ENCODE assay signal across 8 cellular contexts in the genomic region with DNA sequence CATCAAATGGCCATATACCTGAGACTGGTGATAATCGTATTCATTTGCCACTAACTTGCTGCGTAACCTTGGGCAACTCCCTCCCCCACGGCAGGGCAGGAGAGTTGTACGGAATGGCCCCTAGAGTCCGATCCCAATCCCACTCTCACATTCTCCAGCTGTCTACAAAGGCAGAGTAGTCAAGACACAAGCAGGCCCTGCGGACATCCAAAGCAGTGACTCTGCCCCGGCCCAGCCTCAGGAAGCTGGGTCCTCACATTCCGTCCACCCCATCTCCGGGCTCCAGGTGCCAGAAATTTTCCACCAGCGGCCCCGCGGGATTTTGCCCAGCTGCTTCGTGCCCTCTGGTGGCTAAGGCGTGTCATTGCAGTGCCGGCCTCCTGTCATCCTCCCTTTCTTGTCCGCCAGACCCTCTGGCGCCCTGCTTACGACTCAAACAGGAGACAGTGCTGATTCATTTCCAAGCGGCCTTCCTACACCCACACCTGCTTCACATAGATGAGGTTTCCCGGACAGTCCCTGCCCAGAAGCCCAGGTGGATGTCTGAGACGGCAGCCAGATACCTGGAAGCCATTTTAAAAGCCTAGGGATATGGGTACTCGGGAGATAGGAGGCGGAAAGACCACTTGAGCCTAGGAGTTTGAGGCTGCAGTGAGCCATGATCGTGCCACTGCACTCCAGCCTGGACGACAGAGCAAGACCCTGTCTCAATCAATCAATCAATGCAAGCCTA. TPM values are rescaled to one million over a fixed set of nuclear protein-coding genes. Genes with fewer than 3 reads are reported as not detected.
DNase-seq lines count a peak whose midpoint lies in the region; ATAC-seq and TF ChIP-seq lines count a peak whose summit lies in the region.

No MANE protein-coding gene starts in this region.

- peak; percentile 86 for DNase-seq in GM10266 (ENCODE audit: extremely low spot score)
- DNase-seq in NCI-H146 treated with DMSO at 0.1 percent for 48 hours (lab: John Stamatoyannopoulos, UW; ENCODE audit: unreplicated experiment): peak; percentile 87
- peak; percentile 67 to 71 (median 68) for DNase-seq in T-helper 17 cell
- DNase-seq in amniotic stem cell (lab: John Stamatoyannopoulos, UW): peak; percentile 90
- peak; percentile 92 for DNase-seq in left ventricle myocardium superior
- peak; percentile 83 for DNase-seq in prostate gland (ENCODE audit: low spot score)

- peak overlapping the region; percentile 66 to 86 for H3K27ac ChIP-seq in prostate gland
- H3K27ac ChIP-seq in urinary bladder (ENCODE audit: low read depth): peak overlapping the region; percentile 87

- peak; percentile 97 for TF ChIP-seq CTCF in GM10266 (IDR thresholded peaks at IDR 0.05; ENCODE audit: control insufficient read depth, insufficient read depth, low read depth, missing control alignments)
- peak; percentile 96 to 99 (median 98) for TF ChIP-seq CTCF in prostate gland (IDR thresholded peaks at IDR 0.05)

- H3K4me3 ChIP-seq in prostate gland (no peak overlapping the region), urinary bladder (ENCODE audit: low read depth, low read length) (no peak overlapping the region)

- ATAC-seq in T-helper 17 cell (peak; percentile 50), left ventricle myocardium superior (peak; percentile 36), HG02759 (IDR thresholded peaks at IDR 0.05; ENCODE audit: unreplicated experiment) (no peak)

- H3K27ac Mint-ChIP-seq in T-helper 17 cell: peak overlapping the region; percentile 69

- H3K9me3 ChIP-seq in T-helper 17 cell (ENCODE audit: control insufficient read depth, low read length, poor library complexity, severe bottlenecking) (no peaks in the 10 kb centered on the region), prostate gland (no peaks in the 10 kb centered on the region)

- H3K36me3 Mint-ChIP-seq in T-helper 17 cell (ENCODE audit: low read depth): no peaks in the 10 kb centered on the region

- peaks cover 34% of the 10 kb centered on the region for H3K4me1 Mint-ChIP-seq in T-helper 17 cell

- H3K36me3 ChIP-seq in prostate gland (no peaks in the 10 kb centered on the region), urinary bladder (ENCODE audit: insufficient read depth) (no peaks in the 10 kb centered on the region)

- H3K4me1 ChIP-seq in prostate gland (replicated peaks): peaks cover 3% of the 10 kb centered on the region
- H3K4me1 ChIP-seq in urinary bladder (ENCODE audit: insufficient read depth): no peaks in the 10 kb centered on the region

- no peaks in the 10 kb centered on the region for H3K27me3 Mint-ChIP-seq in T-helper 17 cell

- peak overlapping the region; percentile 79 for H3K4me3 Mint-ChIP-seq in T-helper 17 cell

- WGBS in prostate gland: 15% methylated on average over 25 of the region's 25 CpGs
- WGBS in urinary bladder: 15% methylated on average over 25 of the region's 25 CpGs

- intact Hi-C loops in left ventricle myocardium superior (cut with micrococcal nuclease): no loop called here
- intact Hi-C loops in prostate gland (cut with DNase I): loop anchor here (1.0 to 5.0 kb wide), 3 partner anchors 35 to 216 kb away; no protein-coding TSS in a partner anchor

- no peaks in the 10 kb centered on the region for H3K27me3 ChIP-seq in prostate gland (replicated peaks; ENCODE audit: insufficient read depth)

- peak; percentile 24 for TF ChIP-seq POLR2A in prostate gland (IDR thresholded peaks at IDR 0.05)

RNA-seq across cellular contexts. Expression of a gene that starts 2.9 kb away (rescaled TPM):
- under 1 TPM in 1 of 2 donors, not detected in 1; 0.52 TPM for total RNA-seq in T-helper 17 cell
- total RNA-seq in left ventricle myocardium superior: 1.9 TPM
- total RNA-seq in prostate gland: 10 to 100 TPM; 14.1 to 22.6 TPM
- 26.2 TPM for total RNA-seq in urinary bladder
- polyA plus RNA-seq in urinary bladder: 91.2 TPM

RNA-seq across cellular contexts. Expression of a gene that starts 19.5 kb away (rescaled TPM):
- total RNA-seq in T-helper 17 cell (not detected), left ventricle myocardium superior (0.79 TPM), prostate gland (under 1 TPM in 1 of 2 donors, not detected in 1; 0.46 TPM), urinary bladder (not detected)
- 5.2 TPM for polyA plus RNA-seq in urinary bladder

RNA-seq across cellular contexts. Expression of a gene that starts 22.9 kb away (rescaled TPM):
- total RNA-seq in T-helper 17 cell: 1,000 to 10,000 TPM in 1 of 2 donors, 100 to 1,000 TPM in 1; 935 to 1,018 TPM
- total RNA-seq in left ventricle myocardium superior: 114 TPM
- 10 to 100 TPM; 56.3 to 71.3 TPM for total RNA-seq in prostate gland
- total RNA-seq in urinary bladder: 113 TPM
- polyA plus RNA-seq in urinary bladder: 440 TPM

RNA-seq across cellular contexts. Expression of a gene that starts 27.8 kb away (rescaled TPM):
- total RNA-seq in T-helper 17 cell: 1 to 10 TPM in 1 of 2 donors, not detected in 1; 1.1 TPM
- total RNA-seq in left ventricle myocardium superior: not detected
- not detected for total RNA-seq in prostate gland
- not detected for total RNA-seq in urinary bladder
- 0.42 TPM for polyA plus RNA-seq in urinary bladder

RNA-seq across cellular contexts. Expression of a gene that starts 32.7 kb away (rescaled TPM):
- total RNA-seq in T-helper 17 cell (100 to 1,000 TPM; 303 to 331 TPM), left ventricle myocardium superior (201 TPM), prostate gland (100 to 1,000 TPM; 184 to 279 TPM), urinary bladder (322 TPM)
- polyA plus RNA-seq in urinary bladder: 1,706 TPM
